In genomic region chr16:58464916-58465731, GRCh38 we compare ENCODE assay signal across 1 cellular context.
TF ChIP-seq lines count a peak whose summit lies in the region.

No MANE protein-coding gene starts in this region.

TF ChIP-seq in H1, 55 proteins besides CTCF, POLR2A, EP300 and RAD21 (continued from another document):
- TF ChIP-seq CHD1 (IDR thresholded peaks at IDR 0.05; ENCODE audit: low read depth, low read length) (no peak), ASH2L (IDR thresholded peaks at IDR 0.05; ENCODE audit: low read length) (no peak), USF2 (IDR thresholded peaks at IDR 0.05; ENCODE audit: low read length) (no peak), SIN3A (conservative IDR thresholded peaks at IDR 0.05 in 1 of 2, IDR thresholded peaks at IDR 0.05 in 1 of 2; ENCODE audit: low read depth in 1 of 2, low read length in 2 of 2) (0 out of 4 replicates have a peak, but pooled peaks of 1 of the 2 experiments have one; percentile 38), TAF7 (optimal IDR thresholded peaks at IDR 0.05; ENCODE audit: borderline replicate concordance, low read depth, low read length) (no peak), EZH2 (IDR thresholded peaks at IDR 0.05; ENCODE audit: low read depth, low read length, severe bottlenecking) (peak; percentile 49), RNF2 (IDR thresholded peaks at IDR 0.05; ENCODE audit: borderline replicate concordance, low read depth, low read length, missing control alignments, poor library complexity, severe bottlenecking) (no peak), HDAC2 (IDR thresholded peaks at IDR 0.05; ENCODE audit: borderline replicate concordance in 1 of 2, low read depth in 2 of 2, low read length in 2 of 2) (no peak), MAFK (IDR thresholded peaks at IDR 0.05; ENCODE audit: low read depth, low read length) (no peak), TAF1 (IDR thresholded peaks at IDR 0.05; ENCODE audit: low read depth, low read length) (no peak), YY1 (IDR thresholded peaks at IDR 0.05; ENCODE audit: low read depth, low read length) (no peak), TBP (IDR thresholded peaks at IDR 0.05; ENCODE audit: low read depth, low read length) (peak; percentile 21; the same call in 1 of the 2 replicates), KDM5A (IDR thresholded peaks at IDR 0.05; ENCODE audit: low read length) (no peak), BCL11A (IDR thresholded peaks at IDR 0.05; ENCODE audit: low read depth in 2 of 2, low read length in 2 of 2) (no peak), GTF2F1 (IDR thresholded peaks at IDR 0.05; ENCODE audit: borderline replicate concordance, low read depth, low read length) (no peak)
TF ChIP-seq in H1: peak in this region for 4.
